Comparison of ENCODE assay signal across 38 cellular contexts in genomic region chr7:51217804-51218203, GRCh38.
"Had no signal": no experiment of that assay in that cellular context is flagged by ENCODE, and none has a peak within 500 bp of the region (broad histone marks: within the 10 kb centered on the region; RNA-seq: fewer than 3 reads in every experiment).

No MANE protein-coding gene starts in this region.

- ATAC-seq: activated CD4-positive, alpha-beta T cell treated with anti-CD3 and anti-CD28 coated beads for 36 hours; activated CD4-positive, CD25-positive, alpha-beta regulatory T cell treated with anti-CD3 and anti-CD28 coated beads, Interleukin-2, amount 50 U/mL, for 24 hours; activated CD8-positive, alpha-beta memory T cell treated with anti-CD3 and anti-CD28 coated beads, Interleukin-2, amount 10 ng/mL, durations not matched to agents 7 days and 5 days; activated CD8-positive, alpha-beta T cell treated with anti-CD3 and anti-CD28 coated beads, Interleukin-2, amount 10 ng/mL, durations not matched to agents 7 days and 5 days; activated naive CD8-positive, alpha-beta T cell treated with anti-CD3 and anti-CD28 coated beads, Interleukin-2, amount 50 U/mL, for 24 hours; body of pancreas; WTC11 had no signal

- H3K27ac ChIP-seq: body of pancreas, brain microvascular endothelial cell, breast epithelium, WERI-Rb-1 had no signal

- H3K27me3 Mint-ChIP-seq: activated CD4-positive, alpha-beta memory T cell treated with anti-CD3 and anti-CD28 coated beads, Interleukin-2, amount 10 ng/mL, durations not matched to agents 7 days and 5 days; activated CD4-positive, alpha-beta T cell treated with anti-CD3 and anti-CD28 coated beads for 36 hours; activated CD4-positive, alpha-beta T cell treated with anti-CD3 and anti-CD28 coated beads, Interleukin-2, amount 10 ng/mL, durations not matched to agents 7 days and 5 days; activated CD8-positive, alpha-beta memory T cell treated with anti-CD3 and anti-CD28 coated beads, Interleukin-2, amount 10 ng/mL, durations not matched to agents 7 days and 5 days; activated naive CD4-positive, alpha-beta T cell treated with anti-CD3 and anti-CD28 coated beads, Interleukin-2, amount 10 ng/mL, durations not matched to agents 7 days and 5 days; activated naive CD4-positive, alpha-beta T cell treated with anti-CD3 and anti-CD28 coated beads, Interleukin-2, amount 50 U/mL, for 24 hours; activated naive CD8-positive, alpha-beta T cell; activated naive CD8-positive, alpha-beta T cell treated with anti-CD3 and anti-CD28 coated beads, Interleukin-2, amount 10 ng/mL, durations not matched to agents 7 days and 5 days; activated naive CD8-positive, alpha-beta T cell treated with anti-CD3 and anti-CD28 coated beads, Interleukin-2, amount 50 U/mL, for 24 hours; activated T-cell treated with anti-CD3 and anti-CD28 coated beads, Interleukin-2, amount 50 U/mL, for 24 hours had no signal

- H3K9me3 Mint-ChIP-seq: activated CD4-positive, alpha-beta memory T cell treated with anti-CD3 and anti-CD28 coated beads, Interleukin-2, amount 10 ng/mL, durations not matched to agents 7 days and 5 days; activated CD4-positive, alpha-beta T cell treated with anti-CD3 and anti-CD28 coated beads, Interleukin-2, amount 10 ng/mL, durations not matched to agents 7 days and 5 days; activated naive CD4-positive, alpha-beta T cell treated with anti-CD3 and anti-CD28 coated beads, Interleukin-2, amount 10 ng/mL, durations not matched to agents 7 days and 5 days; activated naive CD4-positive, alpha-beta T cell treated with anti-CD3 and anti-CD28 coated beads, Interleukin-2, amount 50 U/mL, for 24 hours; activated naive CD8-positive, alpha-beta T cell treated with anti-CD3 and anti-CD28 coated beads, Interleukin-2, amount 10 ng/mL, durations not matched to agents 7 days and 5 days; activated naive CD8-positive, alpha-beta T cell treated with anti-CD3 and anti-CD28 coated beads, Interleukin-2, amount 50 U/mL, for 24 hours; activated T-cell treated with anti-CD3 and anti-CD28 coated beads, Interleukin-2, amount 50 U/mL, for 24 hours; activated T-helper 2 cell treated with anti-CD3 and anti-CD28 coated beads, Interferon-gamma antibody, Interleukin-2, Interleukin-4, amounts not matched to agents 10 μg/mL and 5 μg/mL and 100 μg/mL, durations not matched to agents 14 hours and 24 hours and 36 hours; central memory CD8-positive, alpha-beta T cell; T-helper 1 cell treated with Interleukin-12 subunit alpha and Interleukin-12 subunit beta and Interleukin-4 antibody, amounts not matched to agents 30 μg/mL and 1 μg/mL, for 36 hours; T-helper 2 cell treated with Interferon-gamma antibody and Interleukin-4, amounts not matched to agents 5 μg/mL and 100 μg/mL, for 36 hours; WTC11 had no signal

- H3K4me1 Mint-ChIP-seq: activated CD4-positive, alpha-beta memory T cell treated with anti-CD3 and anti-CD28 coated beads, Interleukin-2, amount 10 ng/mL, durations not matched to agents 7 days and 5 days; activated CD4-positive, alpha-beta T cell treated with anti-CD3 and anti-CD28 coated beads for 36 hours; activated CD4-positive, alpha-beta T cell treated with anti-CD3 and anti-CD28 coated beads, Interleukin-2, amount 10 ng/mL, durations not matched to agents 7 days and 5 days; activated CD8-positive, alpha-beta memory T cell treated with anti-CD3 and anti-CD28 coated beads, Interleukin-2, amount 10 ng/mL, durations not matched to agents 7 days and 5 days; activated naive CD4-positive, alpha-beta T cell treated with anti-CD3 and anti-CD28 coated beads, Interleukin-2, amount 10 ng/mL, durations not matched to agents 7 days and 5 days; activated naive CD4-positive, alpha-beta T cell treated with anti-CD3 and anti-CD28 coated beads, Interleukin-2, amount 50 U/mL, for 24 hours; activated naive CD8-positive, alpha-beta T cell treated with anti-CD3 and anti-CD28 coated beads, Interleukin-2, amount 10 ng/mL, durations not matched to agents 7 days and 5 days; activated naive CD8-positive, alpha-beta T cell treated with anti-CD3 and anti-CD28 coated beads, Interleukin-2, amount 50 U/mL, for 24 hours; central memory CD8-positive, alpha-beta T cell had no signal

- H3K36me3 ChIP-seq: brain microvascular endothelial cell, breast epithelium had no signal

- H3K4me3 Mint-ChIP-seq: activated CD4-positive, alpha-beta memory T cell treated with anti-CD3 and anti-CD28 coated beads, Interleukin-2, amount 10 ng/mL, durations not matched to agents 7 days and 5 days; activated CD4-positive, alpha-beta T cell treated with anti-CD3 and anti-CD28 coated beads for 36 hours; activated CD4-positive, alpha-beta T cell treated with anti-CD3 and anti-CD28 coated beads, Interleukin-2, amount 10 ng/mL, durations not matched to agents 7 days and 5 days; activated CD8-positive, alpha-beta memory T cell treated with anti-CD3 and anti-CD28 coated beads, Interleukin-2, amount 10 ng/mL, durations not matched to agents 7 days and 5 days; activated CD8-positive, alpha-beta T cell treated with anti-CD3 and anti-CD28 coated beads, Interleukin-2, amount 10 ng/mL, durations not matched to agents 7 days and 5 days; activated naive CD4-positive, alpha-beta T cell treated with anti-CD3 and anti-CD28 coated beads, Interleukin-2, amount 10 ng/mL, durations not matched to agents 7 days and 5 days; activated naive CD4-positive, alpha-beta T cell treated with anti-CD3 and anti-CD28 coated beads, Interleukin-2, amount 50 U/mL, for 24 hours; activated naive CD8-positive, alpha-beta T cell; activated naive CD8-positive, alpha-beta T cell treated with anti-CD3 and anti-CD28 coated beads, Interleukin-2, amount 10 ng/mL, durations not matched to agents 7 days and 5 days; activated naive CD8-positive, alpha-beta T cell treated with anti-CD3 and anti-CD28 coated beads, Interleukin-2, amount 50 U/mL, for 24 hours; activated T-cell treated with anti-CD3 and anti-CD28 coated beads, Interleukin-2, amount 50 U/mL, for 24 hours; central memory CD8-positive, alpha-beta T cell; T-helper 1 cell treated with Interleukin-12 subunit alpha and Interleukin-12 subunit beta and Interleukin-4 antibody, amounts not matched to agents 30 μg/mL and 1 μg/mL, for 36 hours; T-helper 2 cell treated with Interferon-gamma antibody and Interleukin-4, amounts not matched to agents 5 μg/mL and 100 μg/mL, for 36 hours; WTC11 had no signal

- H3K9me3 ChIP-seq: body of pancreas, breast epithelium had no signal

- H3K4me3 ChIP-seq: body of pancreas, breast epithelium had no signal

- H3K4me1 ChIP-seq: body of pancreas, breast epithelium had no signal

- DNase-seq: activated CD4-positive, alpha-beta memory T cell treated with anti-CD3 and anti-CD28 coated beads, Interleukin-2, amount 10 ng/mL, durations not matched to agents 7 days and 5 days; activated CD4-positive, alpha-beta T cell treated with anti-CD3 and anti-CD28 coated beads for 1 hour; activated CD4-positive, alpha-beta T cell treated with anti-CD3 and anti-CD28 coated beads for 36 hours; activated CD4-positive, alpha-beta T cell treated with anti-CD3 and anti-CD28 coated beads for 48 hours; activated CD4-positive, alpha-beta T cell treated with anti-CD3 and anti-CD28 coated beads, Interleukin-2, amount 10 ng/mL, durations not matched to agents 7 days and 5 days; activated CD4-positive, alpha-beta T cell treated with anti-CD3 and anti-CD28 coated beads, Interleukin-2, amount 50 U/mL, for 48 hours; activated CD4-positive, CD25-positive, alpha-beta regulatory T cell; activated CD8-positive, alpha-beta memory T cell treated with anti-CD3 and anti-CD28 coated beads for 24 hours; activated CD8-positive, alpha-beta memory T cell treated with anti-CD3 and anti-CD28 coated beads, Interleukin-2, amount 10 ng/mL, durations not matched to agents 7 days and 5 days; activated CD8-positive, alpha-beta memory T cell treated with anti-CD3 and anti-CD28 coated beads, Interleukin-2, amount 50 U/mL, for 48 hours; activated CD8-positive, alpha-beta T cell treated with anti-CD3 and anti-CD28 coated beads, Interleukin-2, amount 10 ng/mL, durations not matched to agents 7 days and 5 days; activated effector memory CD4-positive, alpha-beta T cell treated with Interleukin-2 at 50 U/mL for 16 hours; activated gamma-delta T cell; activated naive CD4-positive, alpha-beta T cell treated with anti-CD3 and anti-CD28 coated beads, Interleukin-2, amount 10 ng/mL, durations not matched to agents 7 days and 5 days; activated naive CD4-positive, alpha-beta T cell treated with Interleukin-2 at 50 U/mL for 16 hours; activated naive CD8-positive, alpha-beta T cell treated with anti-CD3 and anti-CD28 coated beads, Interleukin-2, amount 10 ng/mL, durations not matched to agents 7 days and 5 days; activated naive CD8-positive, alpha-beta T cell treated with anti-CD3 and anti-CD28 coated beads, Interleukin-2, amount 50 U/mL, for 24 hours; activated T-cell treated with anti-CD3 and anti-CD28 coated beads, Interleukin-2, amount 50 U/mL, for 24 hours; activated T-cell treated with anti-CD3 and anti-CD28 coated beads, Interleukin-2, amount 50 U/mL, for 48 hours; amniotic stem cell; aorta; body of pancreas; brain microvascular endothelial cell; caudate nucleus; cerebellar nuclear complex; T-helper 1 cell; T-helper 2 cell; T-helper 9 cell; WERI-Rb-1 had no signal

- H3K27ac Mint-ChIP-seq: activated CD4-positive, alpha-beta memory T cell treated with anti-CD3 and anti-CD28 coated beads, Interleukin-2, amount 10 ng/mL, durations not matched to agents 7 days and 5 days; activated CD4-positive, alpha-beta T cell treated with anti-CD3 and anti-CD28 coated beads for 36 hours; activated CD4-positive, alpha-beta T cell treated with anti-CD3 and anti-CD28 coated beads, Interleukin-2, amount 10 ng/mL, durations not matched to agents 7 days and 5 days; activated CD8-positive, alpha-beta memory T cell treated with anti-CD3 and anti-CD28 coated beads, Interleukin-2, amount 10 ng/mL, durations not matched to agents 7 days and 5 days; activated CD8-positive, alpha-beta T cell treated with anti-CD3 and anti-CD28 coated beads, Interleukin-2, amount 10 ng/mL, durations not matched to agents 7 days and 5 days; activated naive CD4-positive, alpha-beta T cell treated with anti-CD3 and anti-CD28 coated beads, Interleukin-2, amount 10 ng/mL, durations not matched to agents 7 days and 5 days; activated naive CD4-positive, alpha-beta T cell treated with anti-CD3 and anti-CD28 coated beads, Interleukin-2, amount 50 U/mL, for 24 hours; activated naive CD8-positive, alpha-beta T cell; activated naive CD8-positive, alpha-beta T cell treated with anti-CD3 and anti-CD28 coated beads, Interleukin-2, amount 10 ng/mL, durations not matched to agents 7 days and 5 days; activated naive CD8-positive, alpha-beta T cell treated with anti-CD3 and anti-CD28 coated beads, Interleukin-2, amount 50 U/mL, for 24 hours; activated T-cell treated with anti-CD3 and anti-CD28 coated beads, Interleukin-2, amount 50 U/mL, for 24 hours; activated T-helper 2 cell treated with anti-CD3 and anti-CD28 coated beads, Interferon-gamma antibody, Interleukin-2, Interleukin-4, amounts not matched to agents 10 μg/mL and 5 μg/mL and 100 μg/mL, durations not matched to agents 14 hours and 24 hours and 36 hours; T-helper 1 cell treated with Interleukin-12 subunit alpha and Interleukin-12 subunit beta and Interleukin-4 antibody, amounts not matched to agents 30 μg/mL and 1 μg/mL, for 36 hours; T-helper 2 cell treated with Interferon-gamma antibody and Interleukin-4, amounts not matched to agents 5 μg/mL and 100 μg/mL, for 36 hours; WTC11 had no signal

- H3K27me3 ChIP-seq: body of pancreas, brain microvascular endothelial cell, breast epithelium had no signal

- H3K36me3 Mint-ChIP-seq: activated CD8-positive, alpha-beta memory T cell treated with anti-CD3 and anti-CD28 coated beads, Interleukin-2, amount 10 ng/mL, durations not matched to agents 7 days and 5 days; activated naive CD4-positive, alpha-beta T cell treated with anti-CD3 and anti-CD28 coated beads, Interleukin-2, amount 10 ng/mL, durations not matched to agents 7 days and 5 days; activated naive CD4-positive, alpha-beta T cell treated with anti-CD3 and anti-CD28 coated beads, Interleukin-2, amount 50 U/mL, for 24 hours; activated naive CD8-positive, alpha-beta T cell; activated naive CD8-positive, alpha-beta T cell treated with anti-CD3 and anti-CD28 coated beads, Interleukin-2, amount 10 ng/mL, durations not matched to agents 7 days and 5 days; WTC11 had no signal
